13 cellular contexts compared by ENCODE assay signal in the genomic region with DNA sequence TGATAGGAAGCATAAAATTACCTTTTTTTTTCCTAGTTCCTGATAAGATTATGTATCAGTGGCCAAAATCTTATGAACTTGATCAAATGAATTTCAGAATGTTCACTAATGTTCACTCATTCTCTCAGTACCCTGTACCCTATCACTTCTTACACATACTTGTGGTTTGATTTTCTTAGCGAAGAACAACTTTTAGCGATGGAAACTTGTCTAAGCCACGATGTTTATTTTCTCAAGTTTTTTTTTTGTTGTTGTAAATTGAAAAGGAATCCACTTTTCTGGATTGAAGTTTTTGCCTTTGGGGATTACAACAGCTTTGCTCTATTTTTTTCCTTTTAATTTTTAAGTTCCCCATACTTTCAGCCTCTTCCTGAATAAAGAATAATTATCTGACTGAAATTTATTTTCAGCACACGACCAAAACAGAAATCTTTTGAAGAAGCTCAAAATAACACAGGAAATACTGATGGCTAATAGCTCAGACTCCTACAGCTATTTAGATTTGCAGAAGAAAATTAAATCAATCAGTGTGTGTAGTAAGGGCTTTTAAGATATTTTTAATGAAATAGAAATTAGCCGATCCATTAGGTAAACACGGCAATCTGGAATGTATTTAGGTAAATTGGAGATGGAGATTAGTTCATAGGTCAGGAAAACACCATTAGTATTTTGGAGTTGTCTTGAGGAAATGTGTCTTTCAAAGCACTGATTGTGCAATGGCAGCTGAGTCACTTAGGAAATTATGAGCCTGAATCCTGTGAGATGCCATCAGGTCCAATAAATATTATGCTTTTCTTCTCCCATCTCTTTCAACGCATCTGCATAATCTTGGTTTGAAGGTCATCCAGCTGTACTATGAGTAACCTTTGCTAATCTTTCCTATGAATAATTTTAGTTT.
A peak's percentile ranks its signal among the peaks of the same experiment; 100 is the strongest.
DNase-seq lines count a peak whose midpoint lies in the region; ATAC-seq and TF ChIP-seq lines count a peak whose summit lies in the region.
"Had no signal": no experiment of that assay in that cellular context is flagged by ENCODE, and none has a peak within 500 bp of the region (broad histone marks: within the 10 kb centered on the region; RNA-seq: fewer than 3 reads in every experiment).

No MANE protein-coding gene starts in this region.

- no peak for TF ChIP-seq RAD21 in Ishikawa (IDR thresholded peaks at IDR 0.05; ENCODE audit: low read depth)

- peaks cover 7% of the 10 kb centered on the region for H3K4me1 ChIP-seq in lower lobe of right lung

- ATAC-seq in lower lobe of right lung (peak in 1 of 2 donors; percentile 61), GM18909 (IDR thresholded peaks at IDR 0.05; ENCODE audit: poor library complexity, unreplicated experiment) (no peak), HG03460 (IDR thresholded peaks at IDR 0.05; ENCODE audit: unreplicated experiment) (no peak), GM18498 (IDR thresholded peaks at IDR 0.05; ENCODE audit: unreplicated experiment) (no peak)
- ATAC-seq: effector memory CD8-positive, alpha-beta T cell had no signal

- no peak overlapping the region for H3K4me3 ChIP-seq in AG04449 (ENCODE audit: low read depth, low read length)
- no peak overlapping the region for H3K4me3 ChIP-seq in cardiac fibroblast (replicated peaks in 1 of 2; ENCODE audit: low read depth in 2 of 2, low read length in 2 of 2)
- no peak overlapping the region for H3K4me3 ChIP-seq in lower lobe of right lung

- DNase-seq in AG04449 (ENCODE audit: low read depth, low spot score), result peak; percentile 37
- DNase-seq in cardiac fibroblast (ENCODE audit: low read depth in 2 of 2), result peak; percentile 81 to 93
- no peak for DNase-seq in lower lobe of right lung
- no peak for DNase-seq in activated effector memory CD4-positive, alpha-beta T cell treated with anti-CD3 and anti-CD28 coated beads, Interleukin-2, amount 50 U/mL, for 16 hours
- DNase-seq: activated B cell treated with CpG ODN at 0.5 μM for 24 hours; DMS153; effector memory CD8-positive, alpha-beta T cell; MM.1S; retina had no signal

- intact Hi-C loops in lower lobe of right lung (cut with DNase I), result no loop called here

- CTCF ChIA-PET in AG04449 (lab: Yijun Ruan, JAX), result interaction anchor here (1.6 kb wide), 1 partner anchor 222 kb away, joined by 3 read pairs; no protein-coding TSS in a partner anchor

- no peaks in the 10 kb centered on the region for H3K27me3 ChIP-seq in lower lobe of right lung (ENCODE audit: low read depth)

- no peaks in the 10 kb centered on the region for H3K9me3 ChIP-seq in lower lobe of right lung

- peak overlapping the region; percentile 8 for H3K27ac ChIP-seq in lower lobe of right lung

- POLR2A ChIA-PET in AG04449 (lab: Yijun Ruan, JAX), result interaction anchor here (0.5 kb wide), 1 partner anchor 208 kb away, joined by 3 read pairs; no protein-coding TSS in a partner anchor

- TF ChIP-seq CTCF in AG04449 (IDR thresholded peaks at IDR 0.05; ENCODE audit: insufficient read depth, low read length, missing control alignments) (no peak), cardiac fibroblast (IDR thresholded peaks at IDR 0.05; ENCODE audit: low read depth, low read length) (no peak), lower lobe of right lung (IDR thresholded peaks at IDR 0.05) (no peak)

- TF ChIP-seq EP300 in Ishikawa (IDR thresholded peaks at IDR 0.05; ENCODE audit: borderline replicate concordance), result no peak

- no peaks in the 10 kb centered on the region for H3K36me3 ChIP-seq in lower lobe of right lung

TF ChIP-seq in Ishikawa, 13 proteins besides CTCF, POLR2A, EP300 and RAD21:
- TF ChIP-seq USF1 (IDR thresholded peaks at IDR 0.05) (no peak), TCF12 (IDR thresholded peaks at IDR 0.05; ENCODE audit: low read depth) (no peak), TAF1 (IDR thresholded peaks at IDR 0.05; ENCODE audit: low read depth) (no peak), ZBTB7A (IDR thresholded peaks at IDR 0.05; ENCODE audit: low read depth) (no peak), EGR1 (IDR thresholded peaks at IDR 0.05) (no peak), CREB1 (IDR thresholded peaks at IDR 0.05; ENCODE audit: low read depth) (no peak), CEBPB (IDR thresholded peaks at IDR 0.05) (peak; percentile 69), TEAD4 (IDR thresholded peaks at IDR 0.05) (no peak)

Comparison
In these comparisons a context has a peak if more than half of its experiments do, and no peak if none do; other contexts are left out.
1. DNase-seq: peak in AG04449 (single experiment) and cardiac fibroblast (2 of 2); none in lower lobe of right lung (single experiment) and activated effector memory CD4-positive, alpha-beta T cell treated with anti-CD3 and anti-CD28 coated beads, Interleukin-2, amount 50 U/mL, for 16 hours (single experiment).